Comparison of ENCODE assay signal across 27 cellular contexts in genomic region chr19:22619371-22619770, GRCh38. TPM values are rescaled to one million over a fixed set of nuclear protein-coding genes. Genes with fewer than 3 reads are reported as not detected.
A peak's percentile ranks its signal among the peaks of the same experiment; 100 is the strongest.
DNase-seq lines count a peak whose midpoint lies in the region; ATAC-seq and TF ChIP-seq lines count a peak whose summit lies in the region.
"Had no signal": no experiment of that assay in that cellular context is flagged by ENCODE, and none has a peak within 500 bp of the region (broad histone marks: within the 10 kb centered on the region; RNA-seq: fewer than 3 reads in every experiment).

No MANE protein-coding gene starts in this region.

- DNase-seq in ascending aorta (ENCODE audit: low spot score in 2 of 2) = no peak
- peak in 4 of 5 donors; percentile 42 to 52 (median 48) for DNase-seq in heart left ventricle
- DNase-seq in middle frontal gyrus (ENCODE audit: extremely low spot score, low spot score) = peak; percentile 39
- no peak for DNase-seq in tibial nerve (ENCODE audit: low spot score in 2 of 2)
- no peak for DNase-seq in T1000 (lab: John Stamatoyannopoulos, UW)
- DNase-seq: activated CD4-positive, alpha-beta memory T cell treated with anti-CD3 and anti-CD28 coated beads, Interleukin-2, amount 10 ng/mL, durations not matched to agents 7 days and 5 days; activated CD8-positive, alpha-beta memory T cell treated with anti-CD3 and anti-CD28 coated beads, Interleukin-2, amount 50 U/mL, for 4 hours; activated naive CD4-positive, alpha-beta T cell treated with anti-CD3 and anti-CD28 coated beads, Interleukin-2, amount 10 ng/mL, durations not matched to agents 7 days and 5 days; AML-193; CD4-positive, alpha-beta T cell; NCI-H1048; NCI-H446 treated with DMSO at 0.1 percent for 48 hours; NCI-H82; Peyer's patch; SIG-M5 had no signal

- no peak overlapping the region for H3K4me3 ChIP-seq in ascending aorta
- H3K4me3 ChIP-seq in heart left ventricle = no peak overlapping the region
- H3K4me3 ChIP-seq in tibial nerve = no peak overlapping the region
- H3K4me3 ChIP-seq: cardiac muscle cell, coronary artery, neural progenitor cell, Peyer's patch, prostate gland, suprapubic skin had no signal

- peaks cover 0 to 4% of the 10 kb centered on the region in 2 donors for H3K4me1 ChIP-seq in ascending aorta
- peaks cover 0 to 17% (median 0%) of the 10 kb centered on the region in 12 donors for H3K4me1 ChIP-seq in heart left ventricle
- H3K4me1 ChIP-seq in tibial nerve = peaks cover 0 to 36% (median 0%) of the 10 kb centered on the region in 4 donors
- H3K4me1 ChIP-seq: neural progenitor cell, Peyer's patch, prostate gland had no signal

- TF ChIP-seq CTCF in ascending aorta (IDR thresholded peaks at IDR 0.05) = no peak
- no peak for TF ChIP-seq CTCF in heart left ventricle (IDR thresholded peaks at IDR 0.05)
- TF ChIP-seq CTCF in tibial nerve (IDR thresholded peaks at IDR 0.05) = no peak

- TF ChIP-seq POLR2A in heart left ventricle (IDR thresholded peaks at IDR 0.05) = no peak
- TF ChIP-seq POLR2A in tibial nerve (IDR thresholded peaks at IDR 0.05) = no peak

- peak overlapping the region; percentile 62 to 69 for H3K27ac ChIP-seq in ascending aorta
- peak overlapping the region in 5 of 12 donors; percentile 1 to 78 (median 67) for H3K27ac ChIP-seq in heart left ventricle
- peak overlapping the region in 3 of 4 donors; percentile 40 to 85 (median 74) for H3K27ac ChIP-seq in tibial nerve
- H3K27ac ChIP-seq: cardiac muscle cell, neural progenitor cell, Peyer's patch, prostate gland, suprapubic skin had no signal

- H3K36me3 ChIP-seq in ascending aorta (no peaks in the 10 kb centered on the region), heart left ventricle (no peaks in the 10 kb centered on the region), tibial nerve (no peaks in the 10 kb centered on the region)
- H3K36me3 ChIP-seq: cardiac muscle cell, neural progenitor cell, Peyer's patch, prostate gland, suprapubic skin had no signal

- H3K27me3 ChIP-seq in ascending aorta = no peaks in the 10 kb centered on the region
- H3K27me3 ChIP-seq in heart left ventricle = peaks cover 4 to 55% (median 12%) of the 10 kb centered on the region in 9 donors
- peaks cover 0 to 3% of the 10 kb centered on the region in 2 donors for H3K27me3 ChIP-seq in tibial nerve
- H3K27me3 ChIP-seq: cardiac muscle cell, neural progenitor cell, Peyer's patch had no signal

- 38 to 47% (median 42%) methylated on average over 4 of the region's 4 CpGs for WGBS in heart left ventricle, 4 donors
- WGBS in tibial nerve, 2 donors = 20 to 27% methylated on average over 4 of the region's 4 CpGs

- ATAC-seq in heart left ventricle = peak in 3 of 4 donors; percentile 66 to 71 (median 66)
- no peak for ATAC-seq in HG03342 (IDR thresholded peaks at IDR 0.05; ENCODE audit: unreplicated experiment)
- no peak for ATAC-seq in activated CD4-positive, CD25-positive, alpha-beta regulatory T cell treated with anti-CD3 and anti-CD28 coated beads, Interleukin-2, amount 50 U/mL, for 24 hours
- ATAC-seq in GM18858 (IDR thresholded peaks at IDR 0.05; ENCODE audit: unreplicated experiment) = no peak
- ATAC-seq: stimulated activated memory B cell treated with anti-CD40 and anti-IgM and Interleukin-4, amounts not matched to agents 10 μg/mL and 1 μg/mL and 100 μg/mL, for 72 hours had no signal

- intact Hi-C loops in ascending aorta (cut with DNase I) (no loop called here), heart left ventricle (cut with DNase I) (no loop called here)

- peak in 1 of 2 donors; percentile 12 for TF ChIP-seq EP300 in tibial nerve (IDR thresholded peaks at IDR 0.05)

- H3K9me3 ChIP-seq in ascending aorta (peaks cover 0 to 4% of the 10 kb centered on the region in 2 donors), heart left ventricle (peaks cover 0 to 9% (median 0%) of the 10 kb centered on the region in 12 donors), tibial nerve (peaks cover 0 to 40% (median 0%) of the 10 kb centered on the region in 4 donors)
- H3K9me3 ChIP-seq: prostate gland, suprapubic skin had no signal

RNA-seq across cellular contexts. Expression of gene ZNF492, which starts 14.8 kb away (rescaled TPM):
- 1.6 TPM for total RNA-seq in ascending aorta
- under 1 TPM in 6 of 9 donors, not detected in 3; 0.07 to 0.24 (median 0.15) TPM for total RNA-seq in heart left ventricle
- under 1 TPM; 0.04 to 0.06 TPM for polyA plus RNA-seq in heart left ventricle
- total RNA-seq in tibial nerve = under 1 TPM; under 0.01 to 0.78 (median 0.32) TPM
- total RNA-seq: A673, astrocyte, cardiac muscle cell, H1 had no signal
- polyA plus RNA-seq: cardiac muscle cell, H1 had no signal

Comparison
In these comparisons a context has a peak if more than half of its experiments do, and no peak if none do; other contexts are left out.
1. DNase-seq: peak in heart left ventricle (4 of 5) and middle frontal gyrus (single experiment); none in ascending aorta (0 of 2), tibial nerve (0 of 2) and T1000 (single experiment).
2. ATAC-seq: peak in heart left ventricle (3 of 4); none in HG03342 (single experiment), activated CD4-positive, CD25-positive, alpha-beta regulatory T cell treated with anti-CD3 and anti-CD28 coated beads, Interleukin-2, amount 50 U/mL, for 24 hours (0 of 2) and GM18858 (single experiment).